ENCODE assay signal across 1 cellular context in the genomic region with DNA sequence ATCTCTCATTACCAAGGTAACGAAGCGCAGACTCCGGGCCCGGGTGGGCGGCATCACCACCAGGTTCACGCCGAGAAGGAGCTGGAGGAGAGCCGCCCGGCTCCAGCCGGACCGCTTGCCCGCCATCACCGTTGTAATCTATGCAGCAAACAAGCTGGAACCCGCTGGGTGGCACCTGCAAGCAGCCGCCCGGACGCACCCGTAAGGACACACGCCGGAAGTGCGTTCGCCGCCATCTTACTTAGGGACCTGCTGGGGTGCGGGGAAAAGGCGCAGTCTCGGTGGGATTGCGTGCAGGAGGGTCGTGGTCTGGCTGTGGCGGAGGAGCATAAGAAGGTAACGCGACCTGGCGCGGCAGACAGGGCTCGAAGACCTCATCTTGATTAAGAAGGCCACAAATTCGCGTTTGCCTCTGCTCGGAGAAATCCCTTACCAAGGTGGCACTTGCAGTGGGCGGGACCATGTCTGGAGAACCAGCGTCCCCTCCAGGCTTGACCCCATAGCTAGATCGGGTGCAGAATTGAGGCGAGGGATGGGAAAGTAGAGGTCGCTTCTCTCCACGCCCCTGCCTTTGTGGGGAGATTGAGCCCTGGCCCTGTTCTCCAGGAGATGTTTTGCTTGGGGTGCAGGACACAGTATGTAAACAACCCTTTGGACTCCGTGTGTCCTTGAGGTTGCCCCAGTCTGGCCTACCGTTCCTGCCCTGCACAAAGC.
TF ChIP-seq lines count a peak whose summit lies in the region.

A gene with protein sequence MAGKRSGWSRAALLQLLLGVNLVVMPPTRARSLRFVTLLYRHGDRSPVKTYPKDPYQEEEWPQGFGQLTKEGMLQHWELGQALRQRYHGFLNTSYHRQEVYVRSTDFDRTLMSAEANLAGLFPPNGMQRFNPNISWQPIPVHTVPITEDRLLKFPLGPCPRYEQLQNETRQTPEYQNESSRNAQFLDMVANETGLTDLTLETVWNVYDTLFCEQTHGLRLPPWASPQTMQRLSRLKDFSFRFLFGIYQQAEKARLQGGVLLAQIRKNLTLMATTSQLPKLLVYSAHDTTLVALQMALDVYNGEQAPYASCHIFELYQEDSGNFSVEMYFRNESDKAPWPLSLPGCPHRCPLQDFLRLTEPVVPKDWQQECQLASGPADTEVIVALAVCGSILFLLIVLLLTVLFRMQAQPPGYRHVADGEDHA (minus strand): TSS at position 151 of the 714 bp plus-strand sequence. CDS start 25 bp downstream, at position 126.

TF ChIP-seq in HepG2, 621 proteins besides CTCF, POLR2A, EP300 and RAD21 (continued from another document and continues in another):
- TF ChIP-seq, protein P1, sequence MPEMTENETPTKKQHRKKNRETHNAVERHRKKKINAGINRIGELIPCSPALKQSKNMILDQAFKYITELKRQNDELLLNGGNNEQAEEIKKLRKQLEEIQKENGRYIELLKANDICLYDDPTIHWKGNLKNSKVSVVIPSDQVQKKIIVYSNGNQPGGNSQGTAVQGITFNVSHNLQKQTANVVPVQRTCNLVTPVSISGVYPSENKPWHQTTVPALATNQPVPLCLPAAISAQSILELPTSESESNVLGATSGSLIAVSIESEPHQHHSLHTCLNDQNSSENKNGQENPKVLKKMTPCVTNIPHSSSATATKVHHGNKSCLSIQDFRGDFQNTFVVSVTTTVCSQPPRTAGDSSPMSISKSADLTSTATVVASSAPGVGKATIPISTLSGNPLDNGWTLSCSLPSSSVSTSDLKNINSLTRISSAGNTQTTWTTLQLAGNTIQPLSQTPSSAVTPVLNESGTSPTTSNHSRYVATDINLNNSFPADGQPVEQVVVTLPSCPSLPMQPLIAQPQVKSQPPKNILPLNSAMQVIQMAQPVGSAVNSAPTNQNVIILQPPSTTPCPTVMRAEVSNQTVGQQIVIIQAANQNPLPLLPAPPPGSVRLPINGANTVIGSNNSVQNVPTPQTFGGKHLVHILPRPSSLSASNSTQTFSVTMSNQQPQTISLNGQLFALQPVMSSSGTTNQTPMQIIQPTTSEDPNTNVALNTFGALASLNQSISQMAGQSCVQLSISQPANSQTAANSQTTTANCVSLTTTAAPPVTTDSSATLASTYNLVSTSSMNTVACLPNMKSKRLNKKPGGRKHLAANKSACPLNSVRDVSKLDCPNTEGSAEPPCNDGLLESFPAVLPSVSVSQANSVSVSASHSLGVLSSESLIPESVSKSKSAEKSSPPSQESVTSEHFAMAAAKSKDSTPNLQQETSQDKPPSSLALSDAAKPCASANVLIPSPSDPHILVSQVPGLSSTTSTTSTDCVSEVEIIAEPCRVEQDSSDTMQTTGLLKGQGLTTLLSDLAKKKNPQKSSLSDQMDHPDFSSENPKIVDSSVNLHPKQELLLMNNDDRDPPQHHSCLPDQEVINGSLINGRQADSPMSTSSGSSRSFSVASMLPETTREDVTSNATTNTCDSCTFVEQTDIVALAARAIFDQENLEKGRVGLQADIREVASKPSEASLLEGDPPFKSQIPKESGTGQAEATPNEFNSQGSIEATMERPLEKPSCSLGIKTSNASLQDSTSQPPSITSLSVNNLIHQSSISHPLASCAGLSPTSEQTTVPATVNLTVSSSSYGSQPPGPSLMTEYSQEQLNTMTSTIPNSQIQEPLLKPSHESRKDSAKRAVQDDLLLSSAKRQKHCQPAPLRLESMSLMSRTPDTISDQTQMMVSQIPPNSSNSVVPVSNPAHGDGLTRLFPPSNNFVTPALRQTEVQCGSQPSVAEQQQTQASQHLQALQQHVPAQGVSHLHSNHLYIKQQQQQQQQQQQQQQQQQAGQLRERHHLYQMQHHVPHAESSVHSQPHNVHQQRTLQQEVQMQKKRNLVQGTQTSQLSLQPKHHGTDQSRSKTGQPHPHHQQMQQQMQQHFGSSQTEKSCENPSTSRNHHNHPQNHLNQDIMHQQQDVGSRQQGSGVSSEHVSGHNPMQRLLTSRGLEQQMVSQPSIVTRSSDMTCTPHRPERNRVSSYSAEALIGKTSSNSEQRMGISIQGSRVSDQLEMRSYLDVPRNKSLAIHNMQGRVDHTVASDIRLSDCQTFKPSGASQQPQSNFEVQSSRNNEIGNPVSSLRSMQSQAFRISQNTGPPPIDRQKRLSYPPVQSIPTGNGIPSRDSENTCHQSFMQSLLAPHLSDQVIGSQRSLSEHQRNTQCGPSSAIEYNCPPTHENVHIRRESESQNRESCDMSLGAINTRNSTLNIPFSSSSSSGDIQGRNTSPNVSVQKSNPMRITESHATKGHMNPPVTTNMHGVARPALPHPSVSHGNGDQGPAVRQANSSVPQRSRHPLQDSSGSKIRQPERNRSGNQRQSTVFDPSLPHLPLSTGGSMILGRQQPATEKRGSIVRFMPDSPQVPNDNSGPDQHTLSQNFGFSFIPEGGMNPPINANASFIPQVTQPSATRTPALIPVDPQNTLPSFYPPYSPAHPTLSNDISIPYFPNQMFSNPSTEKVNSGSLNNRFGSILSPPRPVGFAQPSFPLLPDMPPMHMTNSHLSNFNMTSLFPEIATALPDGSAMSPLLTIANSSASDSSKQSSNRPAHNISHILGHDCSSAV (CRISPR knock-in tag; IDR thresholded peaks at IDR 0.05; ENCODE audit: borderline replicate concordance): 0 out of 2 replicates have a peak, but pooled peaks have one; percentile 77
- TF ChIP-seq CHD2 (IDR thresholded peaks at IDR 0.05; ENCODE audit: low read depth, low read length) (peak; percentile 66), GFI1 (CRISPR knock-in tag; IDR thresholded peaks at IDR 0.05; ENCODE audit: borderline replicate concordance) (peak; percentile 77; the same call in 1 of the 2 replicates), NR2F1 (CRISPR knock-in tag; IDR thresholded peaks at IDR 0.05) (peak in 1 of 2 experiments; percentile 11; a peak in 2 of 4 replicates), ZNF101 (CRISPR knock-in tag; IDR thresholded peaks at IDR 0.05; ENCODE audit: borderline replicate concordance, low read depth) (no peak), NFYB (CRISPR knock-in tag; IDR thresholded peaks at IDR 0.05) (peak; percentile 43), ZNF556 (CRISPR knock-in tag; IDR thresholded peaks at IDR 0.05; ENCODE audit: borderline replicate concordance) (peak; percentile 88; the same call in 1 of the 2 replicates), MED8 (CRISPR knock-in tag; IDR thresholded peaks at IDR 0.05; ENCODE audit: insufficient replicate concordance) (peak; percentile 97), ZNF776 (CRISPR knock-in tag; IDR thresholded peaks at IDR 0.05) (peak; percentile 70; the same call in 1 of the 2 replicates), ZNF207 (IDR thresholded peaks at IDR 0.05; ENCODE audit: borderline replicate concordance) (no peak), NAIF1 (CRISPR knock-in tag; IDR thresholded peaks at IDR 0.05; ENCODE audit: borderline replicate concordance) (peak; percentile 96), SPEN (CRISPR knock-in tag; IDR thresholded peaks at IDR 0.05; ENCODE audit: low read depth) (peak; percentile 93), ZNF703 (CRISPR knock-in tag; IDR thresholded peaks at IDR 0.05; ENCODE audit: borderline replicate concordance) (peak; percentile 80; the same call in 1 of the 2 replicates), U2AF2 (IDR thresholded peaks at IDR 0.05; ENCODE audit: low read depth, low read length) (peak; percentile 82; the same call in 1 of the 2 replicates), CCDC6 (CRISPR knock-in tag; IDR thresholded peaks at IDR 0.05) (peak; percentile 77; the same call in 1 of the 2 replicates), ZNF605 (CRISPR knock-in tag; IDR thresholded peaks at IDR 0.05) (peak; percentile 95), YEATS2 (CRISPR knock-in tag; IDR thresholded peaks at IDR 0.05; ENCODE audit: borderline replicate concordance) (peak; percentile 94), PAX8 (CRISPR knock-in tag; IDR thresholded peaks at IDR 0.05; ENCODE audit: borderline replicate concordance) (no peak; the same call in 1 of the 2 replicates), MTF1 (CRISPR knock-in tag; IDR thresholded peaks at IDR 0.05) (no peak), MAFG (CRISPR knock-in tag; IDR thresholded peaks at IDR 0.05) (no peak), ZNF746 (CRISPR knock-in tag; IDR thresholded peaks at IDR 0.05) (peak; percentile 85)
- TF ChIP-seq, protein P2, sequence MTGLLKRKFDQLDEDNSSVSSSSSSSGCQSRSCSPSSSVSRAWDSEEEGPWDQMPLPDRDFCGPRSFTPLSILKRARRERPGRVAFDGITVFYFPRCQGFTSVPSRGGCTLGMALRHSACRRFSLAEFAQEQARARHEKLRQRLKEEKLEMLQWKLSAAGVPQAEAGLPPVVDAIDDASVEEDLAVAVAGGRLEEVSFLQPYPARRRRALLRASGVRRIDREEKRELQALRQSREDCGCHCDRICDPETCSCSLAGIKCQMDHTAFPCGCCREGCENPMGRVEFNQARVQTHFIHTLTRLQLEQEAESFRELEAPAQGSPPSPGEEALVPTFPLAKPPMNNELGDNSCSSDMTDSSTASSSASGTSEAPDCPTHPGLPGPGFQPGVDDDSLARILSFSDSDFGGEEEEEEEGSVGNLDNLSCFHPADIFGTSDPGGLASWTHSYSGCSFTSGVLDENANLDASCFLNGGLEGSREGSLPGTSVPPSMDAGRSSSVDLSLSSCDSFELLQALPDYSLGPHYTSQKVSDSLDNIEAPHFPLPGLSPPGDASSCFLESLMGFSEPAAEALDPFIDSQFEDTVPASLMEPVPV (CRISPR knock-in tag; IDR thresholded peaks at IDR 0.05): peak; percentile 83; the same call in 1 of the 2 replicates
- TF ChIP-seq, protein P3, sequence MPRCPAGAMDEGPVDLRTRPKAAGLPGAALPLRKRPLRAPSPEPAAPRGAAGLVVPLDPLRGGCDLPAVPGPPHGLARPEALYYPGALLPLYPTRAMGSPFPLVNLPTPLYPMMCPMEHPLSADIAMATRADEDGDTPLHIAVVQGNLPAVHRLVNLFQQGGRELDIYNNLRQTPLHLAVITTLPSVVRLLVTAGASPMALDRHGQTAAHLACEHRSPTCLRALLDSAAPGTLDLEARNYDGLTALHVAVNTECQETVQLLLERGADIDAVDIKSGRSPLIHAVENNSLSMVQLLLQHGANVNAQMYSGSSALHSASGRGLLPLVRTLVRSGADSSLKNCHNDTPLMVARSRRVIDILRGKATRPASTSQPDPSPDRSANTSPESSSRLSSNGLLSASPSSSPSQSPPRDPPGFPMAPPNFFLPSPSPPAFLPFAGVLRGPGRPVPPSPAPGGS (CRISPR knock-in tag; IDR thresholded peaks at IDR 0.05): peak; percentile 83
- TF ChIP-seq, protein P4, sequence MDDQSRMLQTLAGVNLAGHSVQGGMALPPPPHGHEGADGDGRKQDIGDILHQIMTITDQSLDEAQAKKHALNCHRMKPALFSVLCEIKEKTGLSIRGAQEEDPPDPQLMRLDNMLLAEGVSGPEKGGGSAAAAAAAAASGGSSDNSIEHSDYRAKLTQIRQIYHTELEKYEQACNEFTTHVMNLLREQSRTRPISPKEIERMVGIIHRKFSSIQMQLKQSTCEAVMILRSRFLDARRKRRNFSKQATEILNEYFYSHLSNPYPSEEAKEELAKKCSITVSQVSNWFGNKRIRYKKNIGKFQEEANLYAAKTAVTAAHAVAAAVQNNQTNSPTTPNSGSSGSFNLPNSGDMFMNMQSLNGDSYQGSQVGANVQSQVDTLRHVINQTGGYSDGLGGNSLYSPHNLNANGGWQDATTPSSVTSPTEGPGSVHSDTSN (CRISPR knock-in tag; IDR thresholded peaks at IDR 0.05; ENCODE audit: borderline replicate concordance): no peak
- TF ChIP-seq, protein P5, sequence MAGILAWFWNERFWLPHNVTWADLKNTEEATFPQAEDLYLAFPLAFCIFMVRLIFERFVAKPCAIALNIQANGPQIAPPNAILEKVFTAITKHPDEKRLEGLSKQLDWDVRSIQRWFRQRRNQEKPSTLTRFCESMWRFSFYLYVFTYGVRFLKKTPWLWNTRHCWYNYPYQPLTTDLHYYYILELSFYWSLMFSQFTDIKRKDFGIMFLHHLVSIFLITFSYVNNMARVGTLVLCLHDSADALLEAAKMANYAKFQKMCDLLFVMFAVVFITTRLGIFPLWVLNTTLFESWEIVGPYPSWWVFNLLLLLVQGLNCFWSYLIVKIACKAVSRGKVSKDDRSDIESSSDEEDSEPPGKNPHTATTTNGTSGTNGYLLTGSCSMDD (CRISPR knock-in tag; IDR thresholded peaks at IDR 0.05): no peak
- TF ChIP-seq, protein P6, sequence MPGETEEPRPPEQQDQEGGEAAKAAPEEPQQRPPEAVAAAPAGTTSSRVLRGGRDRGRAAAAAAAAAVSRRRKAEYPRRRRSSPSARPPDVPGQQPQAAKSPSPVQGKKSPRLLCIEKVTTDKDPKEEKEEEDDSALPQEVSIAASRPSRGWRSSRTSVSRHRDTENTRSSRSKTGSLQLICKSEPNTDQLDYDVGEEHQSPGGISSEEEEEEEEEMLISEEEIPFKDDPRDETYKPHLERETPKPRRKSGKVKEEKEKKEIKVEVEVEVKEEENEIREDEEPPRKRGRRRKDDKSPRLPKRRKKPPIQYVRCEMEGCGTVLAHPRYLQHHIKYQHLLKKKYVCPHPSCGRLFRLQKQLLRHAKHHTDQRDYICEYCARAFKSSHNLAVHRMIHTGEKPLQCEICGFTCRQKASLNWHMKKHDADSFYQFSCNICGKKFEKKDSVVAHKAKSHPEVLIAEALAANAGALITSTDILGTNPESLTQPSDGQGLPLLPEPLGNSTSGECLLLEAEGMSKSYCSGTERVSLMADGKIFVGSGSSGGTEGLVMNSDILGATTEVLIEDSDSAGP (CRISPR knock-in tag; IDR thresholded peaks at IDR 0.05; ENCODE audit: borderline replicate concordance): peak; percentile 98
- TF ChIP-seq, protein P7, sequence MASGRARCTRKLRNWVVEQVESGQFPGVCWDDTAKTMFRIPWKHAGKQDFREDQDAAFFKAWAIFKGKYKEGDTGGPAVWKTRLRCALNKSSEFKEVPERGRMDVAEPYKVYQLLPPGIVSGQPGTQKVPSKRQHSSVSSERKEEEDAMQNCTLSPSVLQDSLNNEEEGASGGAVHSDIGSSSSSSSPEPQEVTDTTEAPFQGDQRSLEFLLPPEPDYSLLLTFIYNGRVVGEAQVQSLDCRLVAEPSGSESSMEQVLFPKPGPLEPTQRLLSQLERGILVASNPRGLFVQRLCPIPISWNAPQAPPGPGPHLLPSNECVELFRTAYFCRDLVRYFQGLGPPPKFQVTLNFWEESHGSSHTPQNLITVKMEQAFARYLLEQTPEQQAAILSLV (CRISPR knock-in tag; IDR thresholded peaks at IDR 0.05; ENCODE audit: borderline replicate concordance): peak; percentile 88; the same call in 1 of the 2 replicates
- TF ChIP-seq, protein P8, sequence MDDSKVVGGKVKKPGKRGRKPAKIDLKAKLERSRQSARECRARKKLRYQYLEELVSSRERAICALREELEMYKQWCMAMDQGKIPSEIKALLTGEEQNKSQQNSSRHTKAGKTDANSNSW (CRISPR knock-in tag; IDR thresholded peaks at IDR 0.05; ENCODE audit: borderline replicate concordance): peak; percentile 82; the same call in 1 of the 2 replicates
- TF ChIP-seq, protein P9, sequence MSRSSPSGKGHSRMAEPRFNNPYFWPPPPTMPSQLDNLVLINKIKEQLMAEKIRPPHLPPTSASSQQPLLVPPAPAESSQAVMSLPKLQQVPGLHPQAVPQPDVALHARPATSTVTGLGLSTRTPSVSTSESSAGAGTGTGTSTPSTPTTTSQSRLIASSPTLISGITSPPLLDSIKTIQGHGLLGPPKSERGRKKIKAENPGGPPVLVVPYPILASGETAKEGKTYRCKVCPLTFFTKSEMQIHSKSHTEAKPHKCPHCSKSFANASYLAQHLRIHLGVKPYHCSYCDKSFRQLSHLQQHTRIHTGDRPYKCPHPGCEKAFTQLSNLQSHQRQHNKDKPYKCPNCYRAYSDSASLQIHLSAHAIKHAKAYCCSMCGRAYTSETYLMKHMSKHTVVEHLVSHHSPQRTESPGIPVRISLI (CRISPR knock-in tag; IDR thresholded peaks at IDR 0.05; ENCODE audit: borderline replicate concordance): peak; percentile 32; the same call in 1 of the 2 replicates
- TF ChIP-seq, protein P10, sequence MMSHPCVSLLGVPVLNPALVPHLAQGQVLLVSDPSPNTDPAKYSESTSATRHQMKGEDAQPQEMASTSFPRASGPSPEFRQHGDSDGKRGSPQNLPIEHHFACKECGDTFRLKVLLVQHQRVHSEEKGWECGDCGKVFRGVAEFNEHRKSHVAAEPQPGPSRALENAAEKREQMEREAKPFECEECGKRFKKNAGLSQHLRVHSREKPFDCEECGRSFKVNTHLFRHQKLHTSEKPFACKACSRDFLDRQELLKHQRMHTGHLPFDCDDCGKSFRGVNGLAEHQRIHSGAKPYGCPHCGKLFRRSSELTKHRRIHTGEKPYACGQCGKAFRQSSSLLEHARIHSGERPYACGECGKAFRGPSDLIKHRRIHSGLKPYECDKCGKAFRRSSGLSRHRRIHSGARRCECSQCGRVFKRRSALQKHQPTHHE (CRISPR knock-in tag; IDR thresholded peaks at IDR 0.05; ENCODE audit: borderline replicate concordance): peak; percentile 84; the same call in 1 of the 2 replicates
